In the genomic region with DNA sequence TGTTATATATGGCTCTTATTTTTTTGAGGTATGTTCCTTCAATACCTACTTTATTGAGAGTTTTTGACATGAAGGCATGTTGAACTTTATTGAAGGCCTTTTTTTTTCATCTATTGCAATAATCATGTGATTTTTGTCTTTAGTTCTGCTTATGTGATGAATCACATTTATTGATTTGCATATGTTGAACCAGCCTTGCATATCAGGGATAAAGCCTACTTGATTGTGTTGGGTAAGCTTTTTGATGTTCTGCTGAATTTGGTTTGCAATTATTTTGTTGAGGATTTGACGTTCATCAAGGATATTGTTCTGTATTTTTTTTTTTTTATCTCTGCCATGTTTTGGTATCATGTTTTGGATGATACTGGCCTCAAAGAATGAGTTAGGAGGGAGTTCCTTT, we compare ENCODE assay signal across 19 cellular contexts. TPM values are rescaled to one million over a fixed set of nuclear protein-coding genes. Genes with fewer than 3 reads are reported as not detected.
A peak's percentile ranks its signal among the peaks of the same experiment; 100 is the strongest.
DNase-seq lines count a peak whose midpoint lies in the region; ATAC-seq and TF ChIP-seq lines count a peak whose summit lies in the region.
"Had no signal": no experiment of that assay in that cellular context is flagged by ENCODE, and none has a peak within 500 bp of the region (broad histone marks: within the 10 kb centered on the region; RNA-seq: fewer than 3 reads in every experiment).

No MANE protein-coding gene starts in this region.

- H3K27ac Mint-ChIP-seq in activated T-cell treated with anti-CD3 and anti-CD28 coated beads, Interleukin-2, amount 50 U/mL, for 72 hours: peak overlapping the region; percentile 30
- peak overlapping the region; percentile 79 for H3K27ac Mint-ChIP-seq in activated B cell treated with CpG ODN at 0.5 μM for 24 hours
- H3K27ac Mint-ChIP-seq in stimulated activated memory B cell treated with anti-CD40 and anti-IgM and Interleukin-4, amounts not matched to agents 10 μg/mL and 1 μg/mL and 100 μg/mL, for 72 hours: peak overlapping the region; percentile 73
- H3K27ac Mint-ChIP-seq: CD14-positive monocyte; CD4-positive, alpha-beta T cell; CD8-positive, alpha-beta memory T cell; GM23338; H9 had no signal

- no peak for ATAC-seq in activated T-cell treated with anti-CD3 and anti-CD28 coated beads, Interleukin-2, amount 50 U/mL, for 72 hours (replicated peaks in 1 of 2)
- ATAC-seq in activated T-cell treated with anti-CD3 and anti-CD28 coated beads, Interleukin-2, amount 50 U/mL, for 4 hours: no peak
- ATAC-seq in activated B cell treated with CpG ODN at 0.5 μM for 24 hours (ENCODE audit: low read depth): peak; percentile 54
- no peak for ATAC-seq in stimulated activated memory B cell treated with anti-CD40 and anti-IgM and Interleukin-4, amounts not matched to agents 10 μg/mL and 1 μg/mL and 100 μg/mL, for 72 hours
- ATAC-seq: GM12878, GM23338, HCT116 had no signal

- TF ChIP-seq CTCF in activated B cell treated with CpG ODN at 0.5 μM for 24 hours (IDR thresholded peaks at IDR 0.05): no peak

- POLR2A ChIA-PET in activated B cell treated with CpG ODN at 0.5 μM for 24 hours (lab: Charles Lee): interaction anchor here (0.7 to 1.7 kb wide), 4 partner anchors 88 to 127 kb away, joined by 3 to 6 read pairs (median 4); a partner anchor contains a TSS

- DNase-seq in activated T-cell treated with anti-CD3 and anti-CD28 coated beads, Interleukin-2, amount 50 U/mL, for 72 hours: no peak
- DNase-seq in activated T-cell treated with anti-CD3 and anti-CD28 coated beads, Interleukin-2, amount 50 U/mL, for 4 hours: no peak
- DNase-seq in activated B cell treated with CpG ODN at 0.5 μM for 24 hours (no peak), cerebellar nuclear complex (lab: John Stamatoyannopoulos, UW) (no peak), NCI-H524 (lab: John Stamatoyannopoulos, UW) (no peak)
- DNase-seq: BE2C; CD4-positive, alpha-beta T cell; CD8-positive, alpha-beta memory T cell; DMS 273 treated with DMSO at 0.1 percent for 48 hours; DMS79; EL; GDM1; H9 had no signal

- H3K36me3 Mint-ChIP-seq in activated T-cell treated with anti-CD3 and anti-CD28 coated beads, Interleukin-2, amount 50 U/mL, for 72 hours (ENCODE audit: insufficient read depth in 2 of 2): peaks cover 4 to 15% of the 10 kb centered on the region in 2 donors
- peaks cover 2% of the 10 kb centered on the region for H3K36me3 Mint-ChIP-seq in activated T-cell treated with anti-CD3 and anti-CD28 coated beads, Interleukin-2, amount 50 U/mL, for 4 hours (ENCODE audit: insufficient read depth)
- H3K36me3 Mint-ChIP-seq in activated B cell treated with CpG ODN at 0.5 μM for 24 hours (ENCODE audit: low read depth): peaks cover 7% of the 10 kb centered on the region
- H3K36me3 Mint-ChIP-seq in stimulated activated memory B cell treated with anti-CD40 and anti-IgM and Interleukin-4, amounts not matched to agents 10 μg/mL and 1 μg/mL and 100 μg/mL, for 72 hours: peaks cover 16% of the 10 kb centered on the region
- H3K36me3 Mint-ChIP-seq: CD14-positive monocyte had no signal

- no peaks in the 10 kb centered on the region for H3K27me3 Mint-ChIP-seq in activated T-cell treated with anti-CD3 and anti-CD28 coated beads, Interleukin-2, amount 50 U/mL, for 72 hours (ENCODE audit: low read depth)
- H3K27me3 Mint-ChIP-seq in activated T-cell treated with anti-CD3 and anti-CD28 coated beads, Interleukin-2, amount 50 U/mL, for 4 hours (ENCODE audit: low read depth): no peaks in the 10 kb centered on the region
- H3K27me3 Mint-ChIP-seq in activated B cell treated with CpG ODN at 0.5 μM for 24 hours: no peaks in the 10 kb centered on the region
- H3K27me3 Mint-ChIP-seq in stimulated activated memory B cell treated with anti-CD40 and anti-IgM and Interleukin-4, amounts not matched to agents 10 μg/mL and 1 μg/mL and 100 μg/mL, for 72 hours: no peaks in the 10 kb centered on the region
- H3K27me3 Mint-ChIP-seq: CD4-positive, alpha-beta T cell; CD8-positive, alpha-beta memory T cell had no signal

- CTCF ChIA-PET in activated B cell treated with CpG ODN at 0.5 μM for 24 hours (lab: Charles Lee): no interaction called here

- peaks cover 11 to 20% of the 10 kb centered on the region in 2 donors for H3K9me3 Mint-ChIP-seq in activated T-cell treated with anti-CD3 and anti-CD28 coated beads, Interleukin-2, amount 50 U/mL, for 72 hours
- H3K9me3 Mint-ChIP-seq in activated T-cell treated with anti-CD3 and anti-CD28 coated beads, Interleukin-2, amount 50 U/mL, for 4 hours: peaks cover 14% of the 10 kb centered on the region
- peaks cover 16% of the 10 kb centered on the region for H3K9me3 Mint-ChIP-seq in activated B cell treated with CpG ODN at 0.5 μM for 24 hours
- H3K9me3 Mint-ChIP-seq in stimulated activated memory B cell treated with anti-CD40 and anti-IgM and Interleukin-4, amounts not matched to agents 10 μg/mL and 1 μg/mL and 100 μg/mL, for 72 hours: peaks cover 22% of the 10 kb centered on the region

- intact Hi-C loops in activated B cell treated with CpG ODN at 0.5 μM for 24 hours (cut with micrococcal nuclease): loop anchor here (2.0 kb wide), 2 partner anchors 16 to 26 kb away; a partner anchor contains a TSS

- H3K4me3 Mint-ChIP-seq in activated T-cell treated with anti-CD3 and anti-CD28 coated beads, Interleukin-2, amount 50 U/mL, for 72 hours: no peak overlapping the region
- H3K4me3 Mint-ChIP-seq in activated T-cell treated with anti-CD3 and anti-CD28 coated beads, Interleukin-2, amount 50 U/mL, for 4 hours: no peak overlapping the region
- peak overlapping the region; percentile 17 for H3K4me3 Mint-ChIP-seq in activated B cell treated with CpG ODN at 0.5 μM for 24 hours
- no peak overlapping the region for H3K4me3 Mint-ChIP-seq in stimulated activated memory B cell treated with anti-CD40 and anti-IgM and Interleukin-4, amounts not matched to agents 10 μg/mL and 1 μg/mL and 100 μg/mL, for 72 hours
- H3K4me3 Mint-ChIP-seq: CD14-positive monocyte; CD4-positive, alpha-beta T cell; CD8-positive, alpha-beta memory T cell; GM23338; H9 had no signal

- H3K4me1 Mint-ChIP-seq in activated T-cell treated with anti-CD3 and anti-CD28 coated beads, Interleukin-2, amount 50 U/mL, for 72 hours (ENCODE audit: low read depth): no peaks in the 10 kb centered on the region
- H3K4me1 Mint-ChIP-seq in activated T-cell treated with anti-CD3 and anti-CD28 coated beads, Interleukin-2, amount 50 U/mL, for 4 hours (ENCODE audit: low read depth): no peaks in the 10 kb centered on the region
- peaks cover 37% of the 10 kb centered on the region for H3K4me1 Mint-ChIP-seq in activated B cell treated with CpG ODN at 0.5 μM for 24 hours
- H3K4me1 Mint-ChIP-seq in stimulated activated memory B cell treated with anti-CD40 and anti-IgM and Interleukin-4, amounts not matched to agents 10 μg/mL and 1 μg/mL and 100 μg/mL, for 72 hours: peaks cover 31% of the 10 kb centered on the region
- H3K4me1 Mint-ChIP-seq: CD14-positive monocyte; CD8-positive, alpha-beta memory T cell had no signal

RNA-seq across cellular contexts. Expression of a gene that starts 15.2 kb away (rescaled TPM):
- total RNA-seq in activated T-cell treated with anti-CD3 and anti-CD28 coated beads, Interleukin-2, amount 50 U/mL, for 72 hours: not detected
- not detected for total RNA-seq in activated T-cell treated with anti-CD3 and anti-CD28 coated beads, Interleukin-2, amount 50 U/mL, for 4 hours
- total RNA-seq in activated B cell treated with CpG ODN at 0.5 μM for 24 hours: not detected in 2 replicates
- total RNA-seq: CD4-positive, alpha-beta T cell; CD8-positive, alpha-beta memory T cell; GM12878; GM23338; H4; H9 had no signal

RNA-seq across cellular contexts. Expression of a gene that starts 27.1 kb away (rescaled TPM):
- under 1 TPM in 1 of 2 donors, not detected in 1; 0.67 TPM for total RNA-seq in activated T-cell treated with anti-CD3 and anti-CD28 coated beads, Interleukin-2, amount 50 U/mL, for 72 hours
- under 1 TPM in 2 of 3 donors, not detected in 1; 0.52 to 0.55 TPM for total RNA-seq in activated T-cell treated with anti-CD3 and anti-CD28 coated beads, Interleukin-2, amount 50 U/mL, for 4 hours
- total RNA-seq in activated B cell treated with CpG ODN at 0.5 μM for 24 hours: not detected in 2 replicates
- total RNA-seq: CD8-positive, alpha-beta memory T cell; GM23338; H9 had no signal

RNA-seq across cellular contexts. Expression of a gene that starts 44.5 kb away (rescaled TPM):
- not detected for total RNA-seq in activated T-cell treated with anti-CD3 and anti-CD28 coated beads, Interleukin-2, amount 50 U/mL, for 72 hours
- not detected for total RNA-seq in activated T-cell treated with anti-CD3 and anti-CD28 coated beads, Interleukin-2, amount 50 U/mL, for 4 hours
- total RNA-seq in activated B cell treated with CpG ODN at 0.5 μM for 24 hours: not detected in 2 replicates
- total RNA-seq: CD4-positive, alpha-beta T cell; CD8-positive, alpha-beta memory T cell; GM12878; GM23338; H4; H9 had no signal

RNA-seq across cellular contexts. Expression of a gene that starts 55.0 kb away (rescaled TPM):
- 1 to 10 TPM; 2.4 to 5.1 TPM for total RNA-seq in activated T-cell treated with anti-CD3 and anti-CD28 coated beads, Interleukin-2, amount 50 U/mL, for 72 hours
- 1 to 10 TPM; 1.4 to 2.4 (median 1.6) TPM for total RNA-seq in activated T-cell treated with anti-CD3 and anti-CD28 coated beads, Interleukin-2, amount 50 U/mL, for 4 hours
- 0.64 and 0.69 TPM in 2 replicates for total RNA-seq in activated B cell treated with CpG ODN at 0.5 μM for 24 hours

RNA-seq across cellular contexts. Expression of a gene that starts 55.2 kb away (rescaled TPM):
- 100 to 1,000 TPM; 104 to 111 TPM for total RNA-seq in activated T-cell treated with anti-CD3 and anti-CD28 coated beads, Interleukin-2, amount 50 U/mL, for 72 hours
- 100 to 1,000 TPM; 133 to 146 (median 140) TPM for total RNA-seq in activated T-cell treated with anti-CD3 and anti-CD28 coated beads, Interleukin-2, amount 50 U/mL, for 4 hours
- 86.3 and 89.4 TPM in 2 replicates for total RNA-seq in activated B cell treated with CpG ODN at 0.5 μM for 24 hours
